Comparison of ENCODE assay signal across 8 cellular contexts in the genomic region with DNA sequence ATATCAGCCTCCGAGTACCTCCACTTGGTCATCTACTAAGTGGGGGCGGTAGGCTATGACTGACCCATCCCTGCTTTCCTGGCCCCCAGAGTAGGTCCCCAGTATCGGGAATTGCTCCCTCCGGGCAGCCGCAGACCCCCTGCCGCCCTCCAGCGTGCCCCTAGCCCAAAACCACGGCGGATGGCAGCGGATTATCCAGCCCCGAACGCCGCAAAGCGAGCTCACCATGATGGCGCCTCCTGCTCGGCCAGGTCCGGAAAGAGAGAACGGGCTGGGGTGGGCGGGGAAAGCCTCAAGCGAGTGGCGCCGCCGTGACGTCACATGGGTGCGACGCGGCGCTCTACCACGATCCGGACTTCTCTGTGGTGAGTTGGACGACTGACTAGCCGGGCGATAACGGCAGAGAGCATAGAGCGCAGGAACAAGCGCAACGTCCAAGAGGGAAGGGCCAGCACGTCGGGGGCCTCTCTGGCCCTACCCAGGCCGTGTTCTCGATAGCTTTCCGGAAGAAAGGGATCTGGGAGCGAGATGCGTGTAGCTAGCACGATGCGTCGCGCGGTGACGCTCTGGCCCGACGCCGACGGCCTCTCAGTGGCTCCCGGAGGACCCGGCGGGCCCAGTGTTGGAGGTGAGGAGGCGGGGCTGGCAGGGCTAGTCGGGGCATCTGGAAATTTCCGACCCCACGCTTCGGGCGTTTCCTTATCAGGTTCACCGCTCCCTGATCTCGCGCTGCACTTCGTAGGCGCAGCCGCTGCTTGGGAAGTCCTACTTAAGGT. TPM values are rescaled to one million over a fixed set of nuclear protein-coding genes. Genes with fewer than 3 reads are reported as not detected.
A peak's percentile ranks its signal among the peaks of the same experiment; 100 is the strongest.
DNase-seq lines count a peak whose midpoint lies in the region; ATAC-seq and TF ChIP-seq lines count a peak whose summit lies in the region.

A gene (minus strand): TSS at position 263 of the 776 bp plus-strand sequence. CDS start 35 bp downstream, at position 228.
A gene with protein sequence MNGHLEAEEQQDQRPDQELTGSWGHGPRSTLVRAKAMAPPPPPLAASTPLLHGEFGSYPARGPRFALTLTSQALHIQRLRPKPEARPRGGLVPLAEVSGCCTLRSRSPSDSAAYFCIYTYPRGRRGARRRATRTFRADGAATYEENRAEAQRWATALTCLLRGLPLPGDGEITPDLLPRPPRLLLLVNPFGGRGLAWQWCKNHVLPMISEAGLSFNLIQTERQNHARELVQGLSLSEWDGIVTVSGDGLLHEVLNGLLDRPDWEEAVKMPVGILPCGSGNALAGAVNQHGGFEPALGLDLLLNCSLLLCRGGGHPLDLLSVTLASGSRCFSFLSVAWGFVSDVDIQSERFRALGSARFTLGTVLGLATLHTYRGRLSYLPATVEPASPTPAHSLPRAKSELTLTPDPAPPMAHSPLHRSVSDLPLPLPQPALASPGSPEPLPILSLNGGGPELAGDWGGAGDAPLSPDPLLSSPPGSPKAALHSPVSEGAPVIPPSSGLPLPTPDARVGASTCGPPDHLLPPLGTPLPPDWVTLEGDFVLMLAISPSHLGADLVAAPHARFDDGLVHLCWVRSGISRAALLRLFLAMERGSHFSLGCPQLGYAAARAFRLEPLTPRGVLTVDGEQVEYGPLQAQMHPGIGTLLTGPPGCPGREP (plus strand): TSS at position 591 of the 776 bp plus-strand sequence. CDS start 1,009 bp downstream, outside the sequence.

- no TSS peak for BruUV-seq in PC-9 (replicated peaks; lab: Mats Ljungman, UMichigan)

- ATAC-seq in GM21619 (IDR thresholded peaks at IDR 0.05; ENCODE audit: unreplicated experiment) = peak; percentile 79

- peaks cover 34% of the 10 kb centered on the region for H4K20me1 ChIP-seq in PC-9 (ENCODE audit: insufficient read depth)

- H2AFZ ChIP-seq in PC-9 = peak within 1 kb of the TSS; percentile 87

- peak within 1 kb of the TSS; percentile 94 for H3K4me2 ChIP-seq in PC-9

- peak within 1 kb of the TSS; percentile 100 for H3K4me3 ChIP-seq in Jurkat, Clone E6-1 (ENCODE audit: low read length)
- H3K4me3 ChIP-seq in PC-9 (peak within 1 kb of the TSS; percentile 92), epithelial cell of proximal tubule (ENCODE audit: low read depth, low read length) (peak within 1 kb of the TSS; percentile 96), mucosa of rectum (ENCODE audit: low read length in 2 of 2) (peak within 1 kb of the TSS; percentile 90 to 98)

- DNase-seq in DMS153 (lab: John Stamatoyannopoulos, UW) (peak; percentile 99), PC-9 (peak; percentile 97 to 99), epithelial cell of proximal tubule (ENCODE audit: low read depth) (peak; percentile 93)
- peak; percentile 99 for DNase-seq in Jurkat, Clone E6-1 (ENCODE audit: low read depth, low spot score)
- DNase-seq in activated T-cell treated with anti-CD3 and anti-CD28 coated beads, Interleukin-2, amount 50 U/mL, for 1 hour = peak; percentile 95
- peak; percentile 95 for DNase-seq in stimulated activated CD8-positive, alpha-beta memory T cell treated with anti-CD3 and anti-CD28 coated beads, Interleukin-4, amount 100 ng/mL, for 48 hours

- H3K27me3 ChIP-seq in PC-9 (ENCODE audit: insufficient read depth, low read depth) (no peaks in the 10 kb centered on the region), mucosa of rectum (ENCODE audit: control insufficient read depth in 2 of 2, insufficient read depth in 2 of 2, low read length in 2 of 2) (no peaks in the 10 kb centered on the region)

- H3K36me3 ChIP-seq in PC-9 (ENCODE audit: low read depth) (peaks cover 35% of the 10 kb centered on the region), mucosa of rectum (ENCODE audit: control insufficient read depth in 2 of 2, insufficient read depth in 2 of 2, low read length in 2 of 2) (peaks cover 25 to 26% of the 10 kb centered on the region in 2 donors)

- POLR2A ChIA-PET in PC-9 (lab: Charles Lee; ENCODE audit: unreplicated experiment) = interaction anchor here (0.5 to 1.3 kb wide), 15 partner anchors 11 to 1183 kb away, joined by 3 to 30 read pairs (median 6); a partner anchor contains a TSS

- peak within 1 kb of the TSS; percentile 93 to 99 for H3K9ac ChIP-seq in mucosa of rectum (ENCODE audit: low read depth in 1 of 2, low read length in 2 of 2)

- TF ChIP-seq CTCF in PC-9 (conservative IDR thresholded peaks at IDR 0.05) (no peak), epithelial cell of proximal tubule (conservative IDR thresholded peaks at IDR 0.05; ENCODE audit: low read depth, low read length) (no peak)

- peaks cover 48% of the 10 kb centered on the region for H3K79me2 ChIP-seq in PC-9 (ENCODE audit: low read depth)

- H3K4me1 ChIP-seq in PC-9 (replicated peaks; ENCODE audit: insufficient read depth) = peaks cover 42% of the 10 kb centered on the region
- peaks cover 45 to 50% of the 10 kb centered on the region in 2 donors for H3K4me1 ChIP-seq in mucosa of rectum (ENCODE audit: control insufficient read depth in 2 of 2, insufficient read depth in 2 of 2, low read length in 2 of 2)

- CTCF ChIA-PET in PC-9 (lab: Charles Lee) = interaction anchor here (0.6 kb wide), 1 partner anchor 11 kb away, joined by 4 read pairs; no protein-coding TSS in a partner anchor

- H3K9me2 ChIP-seq in PC-9 (ENCODE audit: insufficient read depth) = no peaks in the 10 kb centered on the region

- H3K9me3 ChIP-seq in PC-9 (ENCODE audit: insufficient read depth, low read depth) (no peaks in the 10 kb centered on the region), mucosa of rectum (ENCODE audit: control insufficient read depth in 2 of 2, low read length in 2 of 2) (no peaks in the 10 kb centered on the region)

- peak within 1 kb of the TSS; percentile 91 for H3K27ac ChIP-seq in PC-9
- peak within 1 kb of the TSS; percentile 95 to 97 for H3K27ac ChIP-seq in mucosa of rectum (ENCODE audit: low read depth in 2 of 2, low read length in 2 of 2)

- intact Hi-C loops in PC-9 (cut with micrococcal nuclease; ENCODE audit: unreplicated experiment) = loop anchor here (1.0 kb wide), 2 partner anchors 8 to 18 kb away; a partner anchor contains a TSS

- H3F3A ChIP-seq in PC-9 (ENCODE audit: insufficient read depth, low read depth) = peaks cover 80% of the 10 kb centered on the region

RNA-seq across cellular contexts. Expression of the first gene that starts in this region (rescaled TPM):
- 2,707 TPM for polyA plus RNA-seq in Jurkat, Clone E6-1 (2012; ENCODE audit: insufficient read depth, insufficient read length)
- total RNA-seq in PC-9 (2021) (1,618 and 1,710 TPM in 2 replicates), epithelial cell of proximal tubule (2,819 and 2,927 TPM in 2 replicates)

RNA-seq across cellular contexts. Expression of the second gene that starts in this region (rescaled TPM):
- polyA plus RNA-seq in Jurkat, Clone E6-1 (2012; ENCODE audit: insufficient read depth, insufficient read length) = 21.6 TPM
- 18.4 and 20.0 TPM in 2 replicates for total RNA-seq in PC-9 (2021)
- 13.0 and 14.5 TPM in 2 replicates for total RNA-seq in epithelial cell of proximal tubule

Comparison
In these comparisons a context has a peak if more than half of its experiments do, and no peak if none do; other contexts are left out.
1. Peak in every context shown above with its lines: DNase-seq, ATAC-seq, H3K4me3 ChIP-seq and H3K27ac ChIP-seq.